ENCODE assay signal across 1 cellular context in the genomic region with DNA sequence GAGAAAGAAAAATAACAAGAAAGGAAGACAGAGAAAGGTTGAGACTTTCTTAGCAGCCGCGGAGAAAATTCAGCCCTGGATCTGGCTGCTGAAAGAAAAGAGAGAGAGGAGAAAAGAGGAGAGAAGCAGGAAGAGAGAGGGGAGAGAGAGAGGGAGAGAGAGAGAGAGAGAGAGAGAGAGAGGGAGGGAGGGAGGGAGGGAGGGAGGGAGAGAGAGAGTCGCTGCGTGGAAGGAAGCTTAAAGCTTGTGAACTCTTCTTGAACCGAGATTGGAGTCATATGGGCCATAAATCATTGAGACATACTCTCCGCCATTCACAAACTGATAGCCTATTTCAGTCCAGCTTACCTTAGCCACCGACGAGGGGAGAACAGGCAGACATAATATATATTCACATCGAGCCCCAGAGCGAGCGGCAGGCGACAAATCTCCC.
TF ChIP-seq lines count a peak whose summit lies in the region.

No MANE protein-coding gene starts in this region.

TF ChIP-seq in endothelial cell of umbilical vein, 7 proteins besides CTCF, POLR2A, EP300 and RAD21:
- TF ChIP-seq FOS (IDR thresholded peaks at IDR 0.05; ENCODE audit: borderline replicate concordance, insufficient read depth, low read length), result no peak
- no peak for TF ChIP-seq EZH2 (IDR thresholded peaks at IDR 0.05; ENCODE audit: borderline replicate concordance, low read depth, low read length, severe bottlenecking)
- TF ChIP-seq GATA2 (IDR thresholded peaks at IDR 0.05; ENCODE audit: insufficient read depth, insufficient read length, low read depth, low read length), result no peak
- TF ChIP-seq MYC (IDR thresholded peaks at IDR 0.05; ENCODE audit: low read depth, low read length), result no peak
- no peak for TF ChIP-seq JUN (IDR thresholded peaks at IDR 0.05; ENCODE audit: borderline replicate concordance, insufficient read depth, insufficient read length, low read depth)
- TF ChIP-seq POLR2AphosphoS5 (IDR thresholded peaks at IDR 0.05; ENCODE audit: insufficient read depth, low read depth, low read length), result no peak
- TF ChIP-seq, protein P1, sequence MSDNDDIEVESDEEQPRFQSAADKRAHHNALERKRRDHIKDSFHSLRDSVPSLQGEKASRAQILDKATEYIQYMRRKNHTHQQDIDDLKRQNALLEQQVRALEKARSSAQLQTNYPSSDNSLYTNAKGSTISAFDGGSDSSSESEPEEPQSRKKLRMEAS (IDR thresholded peaks at IDR 0.05; ENCODE audit: insufficient read depth, insufficient read length), result no peak
